ENCODE assay signal across 1 cellular context in genomic region chr17:56861899-56862298, GRCh38.
TF ChIP-seq lines count a peak whose summit lies in the region.

No MANE protein-coding gene starts in this region.

TF ChIP-seq in K562, 482 proteins besides CTCF, POLR2A, EP300 and RAD21:
- no peak for TF ChIP-seq CEBPG (CRISPR knock-in tag; IDR thresholded peaks at IDR 0.05)
- TF ChIP-seq CEBPG (tag; conservative IDR thresholded peaks at IDR 0.05 in 1 of 2, IDR thresholded peaks at IDR 0.05 in 1 of 2), result peak; percentile 50 to 51; a peak in 3 of 4 replicates
- no peak for TF ChIP-seq MLX (CRISPR knock-in tag; conservative IDR thresholded peaks at IDR 0.05)
